ENCODE assay signal across 18 cellular contexts in genomic region chr17:48540213-48540612, GRCh38. TPM values are rescaled to one million over a fixed set of nuclear protein-coding genes. Genes with fewer than 3 reads are reported as not detected.
DNase-seq lines count a peak whose midpoint lies in the region; ATAC-seq, FAIRE-seq and TF ChIP-seq lines count a peak whose summit lies in the region.
"Had no signal": no experiment of that assay in that cellular context is flagged by ENCODE, and none has a peak within 500 bp of the region (broad histone marks: within the 10 kb centered on the region; RNA-seq: fewer than 3 reads in every experiment).

No MANE protein-coding gene starts in this region.

- intact Hi-C loops in activated CD4-positive, alpha-beta T cell treated with anti-CD3 and anti-CD28 coated beads, Interleukin-2, amount 10 ng/mL, durations not matched to agents 24 days and 14 days (cut with micrococcal nuclease), result loop anchor here (5.0 kb wide), 2 partner anchors 113 to 128 kb away; no protein-coding TSS in a partner anchor
- intact Hi-C loops in activated CD4-positive, alpha-beta T cell treated with anti-CD3 and anti-CD28 coated beads for 36 hours (cut with DNase I, micrococcal nuclease), result loop anchor here in 1 of 2 experiments (5.0 kb wide), 2 partner anchors 37 to 57 kb away; partner anchors contain the start of gene HOXB4
- intact Hi-C loops in activated CD8-positive, alpha-beta T cell treated with anti-CD3 and anti-CD28 coated beads for 36 hours (cut with micrococcal nuclease), result loop anchor here (5.0 kb wide), 1 partner anchor 38 kb away; no protein-coding TSS in a partner anchor
- intact Hi-C loops in sigmoid colon (cut with DNase I), result loop anchor here (2.0 kb wide), 1 partner anchor 45 kb away; no protein-coding TSS in a partner anchor

- peaks cover 13% of the 10 kb centered on the region for H3K79me2 ChIP-seq in keratinocyte (ENCODE audit: control insufficient read depth, insufficient read depth, low read length)

- CTCF ChIA-PET in activated CD4-positive, alpha-beta T cell treated with anti-CD3 and anti-CD28 coated beads for 36 hours (lab: Charles Lee), result interaction anchor here (0.6 to 1.3 kb wide), 6 partner anchors 15 to 442 kb away, joined by 3 to 4 read pairs (median 3); no protein-coding TSS in a partner anchor
- CTCF ChIA-PET in activated CD8-positive, alpha-beta T cell treated with anti-CD3 and anti-CD28 coated beads for 36 hours (lab: Charles Lee), result interaction anchor here (0.8 to 2.0 kb wide), 7 partner anchors 21 to 205 kb away, joined by 3 to 9 read pairs (median 3); no protein-coding TSS in a partner anchor

- H3K4me2 ChIP-seq in keratinocyte (ENCODE audit: control insufficient read depth, extremely low read depth, insufficient read depth, low read depth, low read length), result no peak overlapping the region

- WGBS in sigmoid colon, 2 donors, result 89 to 97% methylated on average over 1 of the region's 1 CpG

- peaks cover 2% of the 10 kb centered on the region for H3K27me3 Mint-ChIP-seq in activated CD4-positive, alpha-beta T cell treated with anti-CD3 and anti-CD28 coated beads, Interleukin-2, amount 10 ng/mL, durations not matched to agents 24 days and 14 days
- peaks cover 47% of the 10 kb centered on the region for H3K27me3 Mint-ChIP-seq in activated CD4-positive, alpha-beta T cell treated with anti-CD3 and anti-CD28 coated beads for 36 hours
- H3K27me3 Mint-ChIP-seq in activated CD8-positive, alpha-beta T cell treated with anti-CD3 and anti-CD28 coated beads for 36 hours, result peaks cover 1% of the 10 kb centered on the region

- peaks cover 19% of the 10 kb centered on the region for H3K27me3 ChIP-seq in keratinocyte (ENCODE audit: control insufficient read depth, extremely low read depth, insufficient read depth, low read length)
- H3K27me3 ChIP-seq in sigmoid colon, result no peaks in the 10 kb centered on the region

- H3K4me3 ChIP-seq in keratinocyte (ENCODE audit: control insufficient read depth in 2 of 3, extremely low read depth in 1 of 3, insufficient read depth in 2 of 3, low read depth in 1 of 3, low read length in 3 of 3) (no peak overlapping the region), sigmoid colon (no peak overlapping the region)

- no peak overlapping the region for H3K9ac ChIP-seq in keratinocyte (ENCODE audit: control insufficient read depth, extremely low read depth, insufficient read depth, low read length)

- H2AFZ ChIP-seq in keratinocyte (ENCODE audit: control insufficient read depth, low read length), result no peak overlapping the region

- POLR2A ChIA-PET in activated CD4-positive, alpha-beta T cell treated with anti-CD3 and anti-CD28 coated beads for 36 hours (lab: Charles Lee), result interaction anchor here (0.5 kb wide), 1 partner anchor 21 kb away, joined by 9 read pairs; no protein-coding TSS in a partner anchor
- POLR2A ChIA-PET in activated CD8-positive, alpha-beta T cell treated with anti-CD3 and anti-CD28 coated beads for 36 hours (lab: Charles Lee), result interaction anchor here (1.1 kb wide), 1 partner anchor 87 kb away, joined by 4 read pairs; no protein-coding TSS in a partner anchor

- no peaks in the 10 kb centered on the region for H3K9me1 ChIP-seq in keratinocyte (ENCODE audit: control insufficient read depth, extremely low read depth, insufficient read depth, low read length)

- dilution Hi-C loops in keratinocyte (cut with MboI; ENCODE audit: extremely low pct_ligation_motif_present, low sequenced_read_pairs), result no loop called here

- H3K27ac ChIP-seq in keratinocyte (ENCODE audit: control insufficient read depth, insufficient read depth, low read length), result no peak overlapping the region
- peak overlapping the region; percentile 94 to 99 (median 96) for H3K27ac ChIP-seq in sigmoid colon

- FAIRE-seq in keratinocyte (lab: Jason Lieb, UNC), result peak; percentile 29
- FAIRE-seq: TTC549 had no signal

- H3K9me3 ChIP-seq in keratinocyte (ENCODE audit: control insufficient read depth, low read depth, low read length) (no peaks in the 10 kb centered on the region), sigmoid colon (no peaks in the 10 kb centered on the region)

- H3K36me3 ChIP-seq in keratinocyte (ENCODE audit: control insufficient read depth in 2 of 2, extremely low read depth in 1 of 2, insufficient read depth in 2 of 2, low read length in 2 of 2) (peaks cover 0 to 3% of the 10 kb centered on the region in 2 experiments), sigmoid colon (peaks cover 0 to 6% (median 2%) of the 10 kb centered on the region in 4 donors)

- no peak for ATAC-seq in activated CD4-positive, alpha-beta T cell treated with anti-CD3 and anti-CD28 coated beads for 36 hours
- ATAC-seq in activated CD8-positive, alpha-beta T cell treated with anti-CD3 and anti-CD28 coated beads for 36 hours, result no peak
- no peak for ATAC-seq in HG03378 (IDR thresholded peaks at IDR 0.05; ENCODE audit: unreplicated experiment)

- DNase-seq in activated CD4-positive, alpha-beta T cell treated with anti-CD3 and anti-CD28 coated beads, Interleukin-2, amount 10 ng/mL, durations not matched to agents 24 days and 14 days, result no peak
- DNase-seq in activated CD4-positive, alpha-beta T cell treated with anti-CD3 and anti-CD28 coated beads for 36 hours, result no peak
- no peak for DNase-seq in activated CD8-positive, alpha-beta T cell treated with anti-CD3 and anti-CD28 coated beads for 36 hours
- DNase-seq in keratinocyte (ENCODE audit: low read depth, low spot score) (no peak), sigmoid colon (no peak), DMS 273 treated with DMSO at 0.1 percent for 48 hours (lab: John Stamatoyannopoulos, UW) (no peak), SIG-M5 (lab: John Stamatoyannopoulos, UW) (no peak)
- DNase-seq: aorta, foreskin fibroblast, NCI-H187, NCI-H82, SHP77 had no signal

- H3K4me3 Mint-ChIP-seq in activated CD4-positive, alpha-beta T cell treated with anti-CD3 and anti-CD28 coated beads, Interleukin-2, amount 10 ng/mL, durations not matched to agents 24 days and 14 days, result peak overlapping the region; percentile 39
- H3K4me3 Mint-ChIP-seq in activated CD4-positive, alpha-beta T cell treated with anti-CD3 and anti-CD28 coated beads for 36 hours, result no peak overlapping the region
- no peak overlapping the region for H3K4me3 Mint-ChIP-seq in activated CD8-positive, alpha-beta T cell treated with anti-CD3 and anti-CD28 coated beads for 36 hours

- no peak for TF ChIP-seq CTCF in activated CD8-positive, alpha-beta T cell treated with anti-CD3 and anti-CD28 coated beads for 36 hours (IDR thresholded peaks at IDR 0.05)
- TF ChIP-seq CTCF in keratinocyte (optimal IDR thresholded peaks at IDR 0.05 in 1 of 3, IDR thresholded peaks at IDR 0.05 in 1 of 3, conservative IDR thresholded peaks at IDR 0.05 in 1 of 3; ENCODE audit: extremely low read depth in 1 of 3, insufficient read depth in 2 of 3, low read length in 3 of 3), result no peak
- TF ChIP-seq CTCF in sigmoid colon (IDR thresholded peaks at IDR 0.05), result no peak

- H3K9me3 Mint-ChIP-seq in activated CD4-positive, alpha-beta T cell treated with anti-CD3 and anti-CD28 coated beads, Interleukin-2, amount 10 ng/mL, durations not matched to agents 24 days and 14 days, result no peaks in the 10 kb centered on the region
- H3K9me3 Mint-ChIP-seq in activated CD4-positive, alpha-beta T cell treated with anti-CD3 and anti-CD28 coated beads for 36 hours (ENCODE audit: low read depth), result no peaks in the 10 kb centered on the region
- no peaks in the 10 kb centered on the region for H3K9me3 Mint-ChIP-seq in activated CD8-positive, alpha-beta T cell treated with anti-CD3 and anti-CD28 coated beads for 36 hours

- H3K4me1 Mint-ChIP-seq in activated CD4-positive, alpha-beta T cell treated with anti-CD3 and anti-CD28 coated beads, Interleukin-2, amount 10 ng/mL, durations not matched to agents 24 days and 14 days, result peaks cover 19% of the 10 kb centered on the region
- peaks cover 25% of the 10 kb centered on the region for H3K4me1 Mint-ChIP-seq in activated CD4-positive, alpha-beta T cell treated with anti-CD3 and anti-CD28 coated beads for 36 hours
- peaks cover 10% of the 10 kb centered on the region for H3K4me1 Mint-ChIP-seq in activated CD8-positive, alpha-beta T cell treated with anti-CD3 and anti-CD28 coated beads for 36 hours (ENCODE audit: low read depth)

- no peak for TF ChIP-seq EP300 in sigmoid colon (IDR thresholded peaks at IDR 0.05)

- no peaks in the 10 kb centered on the region for H4K20me1 ChIP-seq in keratinocyte (ENCODE audit: control insufficient read depth, extremely low read depth, insufficient read depth, low read length)

- peak overlapping the region; percentile 51 for H3K27ac Mint-ChIP-seq in activated CD4-positive, alpha-beta T cell treated with anti-CD3 and anti-CD28 coated beads, Interleukin-2, amount 10 ng/mL, durations not matched to agents 24 days and 14 days
- no peak overlapping the region for H3K27ac Mint-ChIP-seq in activated CD4-positive, alpha-beta T cell treated with anti-CD3 and anti-CD28 coated beads for 36 hours
- H3K27ac Mint-ChIP-seq in activated CD8-positive, alpha-beta T cell treated with anti-CD3 and anti-CD28 coated beads for 36 hours, result peak overlapping the region; percentile 26

- peaks cover 13% of the 10 kb centered on the region for H3K36me3 Mint-ChIP-seq in activated CD4-positive, alpha-beta T cell treated with anti-CD3 and anti-CD28 coated beads, Interleukin-2, amount 10 ng/mL, durations not matched to agents 24 days and 14 days (ENCODE audit: low read depth)
- H3K36me3 Mint-ChIP-seq in activated CD4-positive, alpha-beta T cell treated with anti-CD3 and anti-CD28 coated beads for 36 hours (ENCODE audit: low read depth), result no peaks in the 10 kb centered on the region
- H3K36me3 Mint-ChIP-seq in activated CD8-positive, alpha-beta T cell treated with anti-CD3 and anti-CD28 coated beads for 36 hours (ENCODE audit: low read depth), result peaks cover 9% of the 10 kb centered on the region

- TF ChIP-seq POLR2A in sigmoid colon (IDR thresholded peaks at IDR 0.05), result no peak

- H3K4me1 ChIP-seq in keratinocyte (ENCODE audit: control insufficient read depth, extremely low read depth, insufficient read depth, low read length) (peaks cover 21% of the 10 kb centered on the region), sigmoid colon (peaks cover 0 to 23% (median 20%) of the 10 kb centered on the region in 4 donors)

RNA-seq across cellular contexts. Expression of gene HOXB2, which starts 4.7 kb away (rescaled TPM):
- total RNA-seq in activated CD4-positive, alpha-beta T cell treated with anti-CD3 and anti-CD28 coated beads, Interleukin-2, amount 10 ng/mL, durations not matched to agents 24 days and 14 days, result 26.0 and 28.1 TPM in 2 replicates
- total RNA-seq in activated CD4-positive, alpha-beta T cell treated with anti-CD3 and anti-CD28 coated beads for 36 hours, result 1 to 10 TPM; 2.8 to 3.3 TPM
- 10 to 100 TPM; 12.6 to 13.0 TPM for total RNA-seq in activated CD8-positive, alpha-beta T cell treated with anti-CD3 and anti-CD28 coated beads for 36 hours
- polyA plus RNA-seq in keratinocyte, result 3.0 to 5.7 TPM (median 3.8 TPM) in 3 replicates
- polyA plus RNA-seq in keratinocyte (2011; ENCODE audit: low read depth), result not detected
- polyA plus RNA-seq in keratinocyte (2011; cell fraction: cytosol; rRNA removed), result 4.2 and 4.6 TPM in 2 replicates
- polyA plus RNA-seq in keratinocyte (2011; cell fraction: nucleus; rRNA removed), result 7.0 and 9.2 TPM in 2 replicates
- 1.9 and 7.8 TPM in 2 replicates for polyA plus RNA-seq in keratinocyte (2012; ENCODE audit: low replicate concordance)
- 0.33 to 1.6 TPM (median 0.58 TPM) in 3 replicates for polyA minus RNA-seq in keratinocyte
- polyA minus RNA-seq in keratinocyte (2011; cell fraction: cytosol; rRNA and poly(A)+ RNA removed), result 3.3 TPM
- polyA minus RNA-seq in keratinocyte (2011; cell fraction: nucleus; rRNA and poly(A)+ RNA removed), result 0.53 and 0.85 TPM in 2 replicates
- 10 to 100 TPM; 44.9 to 86.1 (median 63.6) TPM for total RNA-seq in sigmoid colon
- 1 to 10 TPM; 1.6 to 7.8 (median 3.0) TPM for polyA plus RNA-seq in sigmoid colon
- total RNA-seq: temporal lobe had no signal

RNA-seq across cellular contexts. Expression of gene HOXB1, which starts 9.4 kb away (rescaled TPM):
- total RNA-seq in activated CD4-positive, alpha-beta T cell treated with anti-CD3 and anti-CD28 coated beads, Interleukin-2, amount 10 ng/mL, durations not matched to agents 24 days and 14 days, result not detected in 2 replicates
- not detected for total RNA-seq in activated CD4-positive, alpha-beta T cell treated with anti-CD3 and anti-CD28 coated beads for 36 hours
- total RNA-seq in activated CD8-positive, alpha-beta T cell treated with anti-CD3 and anti-CD28 coated beads for 36 hours, result not detected
- not detected in 3 replicates for polyA plus RNA-seq in keratinocyte
- polyA plus RNA-seq in keratinocyte (2011; ENCODE audit: low read depth), result not detected
- polyA plus RNA-seq in keratinocyte (2011; cell fraction: cytosol; rRNA removed), result not detected in 2 replicates
- polyA plus RNA-seq in keratinocyte (2011; cell fraction: nucleus; rRNA removed), result not detected in 2 replicates
- not detected in 2 replicates for polyA plus RNA-seq in keratinocyte (2012; ENCODE audit: low replicate concordance)
- polyA minus RNA-seq in keratinocyte, result not detected in 3 replicates
- not detected for polyA minus RNA-seq in keratinocyte (2011; cell fraction: cytosol; rRNA and poly(A)+ RNA removed)
- not detected in 2 replicates for polyA minus RNA-seq in keratinocyte (2011; cell fraction: nucleus; rRNA and poly(A)+ RNA removed)
- under 1 TPM in 1 of 4 donors, not detected in 3; 0.27 TPM for total RNA-seq in sigmoid colon
- under 1 TPM in 2 of 3 donors, not detected in 1; 0.60 to 0.92 TPM for polyA plus RNA-seq in sigmoid colon
- total RNA-seq: A172, aorta, LHCN-M2, mucosa of gallbladder, temporal lobe had no signal

RNA-seq across cellular contexts. Expression of gene HOXB4, which starts 37.9 kb away (rescaled TPM):
- total RNA-seq in activated CD4-positive, alpha-beta T cell treated with anti-CD3 and anti-CD28 coated beads, Interleukin-2, amount 10 ng/mL, durations not matched to agents 24 days and 14 days, result 3.1 and 3.6 TPM in 2 replicates
- 1 to 10 TPM in 1 of 2 experiments, under 1 TPM in 1; 0.66 to 1.1 TPM for total RNA-seq in activated CD4-positive, alpha-beta T cell treated with anti-CD3 and anti-CD28 coated beads for 36 hours
- 1 to 10 TPM; 1.7 to 2.0 TPM for total RNA-seq in activated CD8-positive, alpha-beta T cell treated with anti-CD3 and anti-CD28 coated beads for 36 hours
- polyA plus RNA-seq in keratinocyte (0.46 to 0.89 TPM (median 0.59 TPM) in 3 replicates), sigmoid colon (1 to 10 TPM in 2 of 3 donors, under 1 TPM in 1; 0.23 to 2.7 (median 1.2) TPM)
- 0.11 TPM for polyA plus RNA-seq in keratinocyte (2011; ENCODE audit: low read depth)
- polyA plus RNA-seq in keratinocyte (2011; cell fraction: cytosol; rRNA removed), result 0.46 and 0.55 TPM in 2 replicates
- polyA plus RNA-seq in keratinocyte (2011; cell fraction: nucleus; rRNA removed), result 1.4 and 1.8 TPM in 2 replicates
- 0.30 and 1.2 TPM in 2 replicates for polyA plus RNA-seq in keratinocyte (2012; ENCODE audit: low replicate concordance)
- polyA minus RNA-seq in keratinocyte, result 0.19 to 0.92 TPM (median 0.30 TPM) in 3 replicates
- polyA minus RNA-seq in keratinocyte (2011; cell fraction: cytosol; rRNA and poly(A)+ RNA removed), result not detected
- 0.21 and 0.70 TPM in 2 replicates for polyA minus RNA-seq in keratinocyte (2011; cell fraction: nucleus; rRNA and poly(A)+ RNA removed)
- 1 to 10 TPM; 4.6 to 8.3 (median 5.4) TPM for total RNA-seq in sigmoid colon
- total RNA-seq: temporal lobe had no signal

RNA-seq across cellular contexts. Expression of gene HOXB3, which starts 49.8 kb away (rescaled TPM):
- 3.6 and 3.7 TPM in 2 replicates for total RNA-seq in activated CD4-positive, alpha-beta T cell treated with anti-CD3 and anti-CD28 coated beads, Interleukin-2, amount 10 ng/mL, durations not matched to agents 24 days and 14 days
- 1 to 10 TPM in 1 of 2 experiments, under 1 TPM in 1; 0.47 to 1.2 TPM for total RNA-seq in activated CD4-positive, alpha-beta T cell treated with anti-CD3 and anti-CD28 coated beads for 36 hours
- 1 to 10 TPM; 1.4 to 2.0 TPM for total RNA-seq in activated CD8-positive, alpha-beta T cell treated with anti-CD3 and anti-CD28 coated beads for 36 hours
- 0.63 to 1.2 TPM (median 1.1 TPM) in 3 replicates for polyA plus RNA-seq in keratinocyte
- 0.56 TPM for polyA plus RNA-seq in keratinocyte (2011; ENCODE audit: low read depth)
- 0.47 and 0.49 TPM in 2 replicates for polyA plus RNA-seq in keratinocyte (2011; cell fraction: cytosol; rRNA removed)
- polyA plus RNA-seq in keratinocyte (2011; cell fraction: nucleus; rRNA removed), result 3.6 and 4.7 TPM in 2 replicates
- 0.18 and 1.8 TPM in 2 replicates for polyA plus RNA-seq in keratinocyte (2012; ENCODE audit: low replicate concordance)
- 0.30 to 0.72 TPM (median 0.54 TPM) in 3 replicates for polyA minus RNA-seq in keratinocyte
- polyA minus RNA-seq in keratinocyte (2011; cell fraction: cytosol; rRNA and poly(A)+ RNA removed), result not detected
- polyA minus RNA-seq in keratinocyte (2011; cell fraction: nucleus; rRNA and poly(A)+ RNA removed), result 1.2 and 1.3 TPM in 2 replicates
- 10 to 100 TPM; 25.3 to 64.3 (median 30.1) TPM for total RNA-seq in sigmoid colon
- polyA plus RNA-seq in sigmoid colon, result 10 to 100 TPM in 2 of 3 donors, 1 to 10 TPM in 1; 6.2 to 16.7 (median 10.2) TPM
- total RNA-seq: temporal lobe had no signal

RNA-seq across cellular contexts. Expression of gene HOXB5, which starts 53.4 kb away (rescaled TPM):
- not detected in 2 replicates for total RNA-seq in activated CD4-positive, alpha-beta T cell treated with anti-CD3 and anti-CD28 coated beads, Interleukin-2, amount 10 ng/mL, durations not matched to agents 24 days and 14 days
- not detected for total RNA-seq in activated CD4-positive, alpha-beta T cell treated with anti-CD3 and anti-CD28 coated beads for 36 hours
- total RNA-seq in activated CD8-positive, alpha-beta T cell treated with anti-CD3 and anti-CD28 coated beads for 36 hours, result not detected
- polyA plus RNA-seq in keratinocyte (0.04 to 0.19 TPM in 2 of 3 replicates, not detected in the other), sigmoid colon (10 to 100 TPM in 1 of 3 donors, 1 to 10 TPM in 2; 3.2 to 13.9 (median 4.2) TPM)
- not detected for polyA plus RNA-seq in keratinocyte (2011; ENCODE audit: low read depth)
- polyA plus RNA-seq in keratinocyte (2011; cell fraction: cytosol; rRNA removed), result 0.04 TPM in 2 replicates
- polyA plus RNA-seq in keratinocyte (2011; cell fraction: nucleus; rRNA removed), result 0.10 and 0.16 TPM in 2 replicates
- polyA plus RNA-seq in keratinocyte (2012; ENCODE audit: low replicate concordance), result 0.07 TPM in 1 of 2 replicates, not detected in the other
- polyA minus RNA-seq in keratinocyte, result not detected in 3 replicates
- polyA minus RNA-seq in keratinocyte (2011; cell fraction: cytosol; rRNA and poly(A)+ RNA removed), result not detected
- polyA minus RNA-seq in keratinocyte (2011; cell fraction: nucleus; rRNA and poly(A)+ RNA removed), result not detected in 2 replicates
- total RNA-seq in sigmoid colon, result 1 to 10 TPM; 1.5 to 2.5 (median 2.1) TPM
- total RNA-seq: temporal lobe had no signal
